Comparison of ENCODE assay signal across 1 cellular context in the genomic region with DNA sequence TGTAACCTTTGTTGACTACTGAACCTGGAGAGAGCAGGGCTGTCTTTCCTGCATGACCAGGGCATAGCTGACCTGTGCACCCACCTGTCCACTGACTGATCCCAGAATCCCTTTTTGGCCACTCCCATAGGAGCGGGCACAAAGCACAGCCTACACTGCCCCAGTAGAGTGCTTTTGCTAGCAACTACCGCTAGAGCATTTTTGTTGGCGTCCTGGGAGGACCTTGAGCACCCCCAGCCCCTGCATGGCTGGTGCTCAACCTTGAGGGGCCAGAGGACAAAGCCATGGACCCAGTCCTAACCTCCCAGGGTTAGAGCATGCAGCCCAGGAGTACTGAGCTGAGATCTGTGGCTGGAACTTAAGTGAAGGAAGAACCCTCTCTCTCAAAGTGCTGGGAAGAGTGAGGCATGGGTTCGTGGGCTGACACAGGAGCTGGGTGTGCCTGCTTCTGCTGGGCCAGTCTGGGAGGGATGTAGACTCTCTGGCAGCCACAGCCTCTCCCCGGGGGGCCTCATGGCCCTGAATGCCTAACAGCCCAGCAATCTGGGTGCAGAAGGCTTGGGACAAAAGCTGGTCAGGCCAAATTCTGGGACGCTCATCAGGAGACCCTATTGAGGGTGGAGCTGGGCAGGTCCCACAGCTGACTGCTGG.
TF ChIP-seq lines count a peak whose summit lies in the region.

No MANE protein-coding gene starts in this region.

TF ChIP-seq in HepG2, 621 proteins besides CTCF, POLR2A, EP300 and RAD21 (continued from another document and continues in another):
- TF ChIP-seq HNF4A (CRISPR knock-in tag; IDR thresholded peaks at IDR 0.05) (peak; percentile 51; the same call in 1 of the 2 replicates), TBP (CRISPR knock-in tag; IDR thresholded peaks at IDR 0.05) (no peak), ETV6 (CRISPR knock-in tag; conservative IDR thresholded peaks at IDR 0.05) (no peak), POLR2AphosphoS5 (IDR thresholded peaks at IDR 0.05; ENCODE audit: low read depth, low read length) (no peak), TARDBP (CRISPR knock-in tag; IDR thresholded peaks at IDR 0.05) (no peak), ZNF75D (CRISPR knock-in tag; IDR thresholded peaks at IDR 0.05; ENCODE audit: borderline replicate concordance) (no peak), SALL2 (CRISPR knock-in tag; IDR thresholded peaks at IDR 0.05) (no peak), ZNF660 (CRISPR knock-in tag; IDR thresholded peaks at IDR 0.05; ENCODE audit: borderline replicate concordance, low read depth) (no peak), SUZ12 (IDR thresholded peaks at IDR 0.05; ENCODE audit: low read depth, low read length) (no peak), HNRNPH1 (optimal IDR thresholded peaks at IDR 0.05; ENCODE audit: low read depth, low read length) (no peak), ASH2L (IDR thresholded peaks at IDR 0.05; ENCODE audit: insufficient read length, low read depth, low read length) (no peak), BRCA1 (CRISPR knock-in tag; IDR thresholded peaks at IDR 0.05) (no peak), KLF16 (CRISPR knock-in tag; IDR thresholded peaks at IDR 0.05) (no peak), SALL1 (CRISPR knock-in tag; IDR thresholded peaks at IDR 0.05) (0 out of 2 replicates have a peak, but pooled peaks have one; percentile 27), SPEN (CRISPR knock-in tag; IDR thresholded peaks at IDR 0.05; ENCODE audit: low read depth) (no peak), ZNF256 (CRISPR knock-in tag; conservative IDR thresholded peaks at IDR 0.05) (no peak), ZNF644 (CRISPR knock-in tag; IDR thresholded peaks at IDR 0.05; ENCODE audit: low read depth) (peak; percentile 76; the same call in 1 of the 2 replicates), KAT2B (IDR thresholded peaks at IDR 0.05; ENCODE audit: borderline replicate concordance, low read depth, low read length) (no peak), RFXAP (CRISPR knock-in tag; IDR thresholded peaks at IDR 0.05; ENCODE audit: borderline replicate concordance) (no peak), CEBPB (IDR thresholded peaks at IDR 0.05; ENCODE audit: borderline replicate concordance, low read depth, low read length) (no peak), FOXK2 (IDR thresholded peaks at IDR 0.05) (no peak), SMARCC2 (IDR thresholded peaks at IDR 0.05) (no peak), ZMYM4 (CRISPR knock-in tag; IDR thresholded peaks at IDR 0.05) (peak; percentile 46; the same call in 1 of the 2 replicates), CCAR2 (optimal IDR thresholded peaks at IDR 0.05; ENCODE audit: low read depth, low read length) (no peak), GABPA (IDR thresholded peaks at IDR 0.05; ENCODE audit: low read depth, low read length) (no peak), GABPA (CRISPR knock-in tag; IDR thresholded peaks at IDR 0.05; ENCODE audit: low read depth) (no peak), U2AF1 (optimal IDR thresholded peaks at IDR 0.05; ENCODE audit: low read depth, low read length) (no peak), KDM3A (CRISPR knock-in tag; IDR thresholded peaks at IDR 0.05; ENCODE audit: low read depth) (no peak), ZFP36 (IDR thresholded peaks at IDR 0.05; ENCODE audit: borderline replicate concordance, low read depth, low read length, partially characterized antibody) (no peak), ZFYVE20 (CRISPR knock-in tag; IDR thresholded peaks at IDR 0.05; ENCODE audit: borderline replicate concordance, low read depth) (no peak), JARID2 (CRISPR knock-in tag; IDR thresholded peaks at IDR 0.05; ENCODE audit: insufficient replicate concordance) (no peak), ETV5 (CRISPR knock-in tag; IDR thresholded peaks at IDR 0.05; ENCODE audit: borderline replicate concordance) (no peak), ZFX (CRISPR knock-in tag; IDR thresholded peaks at IDR 0.05; ENCODE audit: low read depth) (no peak), ZBTB21 (CRISPR knock-in tag; IDR thresholded peaks at IDR 0.05) (no peak), ATF7 (IDR thresholded peaks at IDR 0.05) (no peak), ATF7 (CRISPR knock-in tag; IDR thresholded peaks at IDR 0.05) (no peak)
- TF ChIP-seq, protein P1, sequence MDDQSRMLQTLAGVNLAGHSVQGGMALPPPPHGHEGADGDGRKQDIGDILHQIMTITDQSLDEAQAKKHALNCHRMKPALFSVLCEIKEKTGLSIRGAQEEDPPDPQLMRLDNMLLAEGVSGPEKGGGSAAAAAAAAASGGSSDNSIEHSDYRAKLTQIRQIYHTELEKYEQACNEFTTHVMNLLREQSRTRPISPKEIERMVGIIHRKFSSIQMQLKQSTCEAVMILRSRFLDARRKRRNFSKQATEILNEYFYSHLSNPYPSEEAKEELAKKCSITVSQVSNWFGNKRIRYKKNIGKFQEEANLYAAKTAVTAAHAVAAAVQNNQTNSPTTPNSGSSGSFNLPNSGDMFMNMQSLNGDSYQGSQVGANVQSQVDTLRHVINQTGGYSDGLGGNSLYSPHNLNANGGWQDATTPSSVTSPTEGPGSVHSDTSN (CRISPR knock-in tag; IDR thresholded peaks at IDR 0.05; ENCODE audit: borderline replicate concordance) = no peak
- TF ChIP-seq, protein P2, sequence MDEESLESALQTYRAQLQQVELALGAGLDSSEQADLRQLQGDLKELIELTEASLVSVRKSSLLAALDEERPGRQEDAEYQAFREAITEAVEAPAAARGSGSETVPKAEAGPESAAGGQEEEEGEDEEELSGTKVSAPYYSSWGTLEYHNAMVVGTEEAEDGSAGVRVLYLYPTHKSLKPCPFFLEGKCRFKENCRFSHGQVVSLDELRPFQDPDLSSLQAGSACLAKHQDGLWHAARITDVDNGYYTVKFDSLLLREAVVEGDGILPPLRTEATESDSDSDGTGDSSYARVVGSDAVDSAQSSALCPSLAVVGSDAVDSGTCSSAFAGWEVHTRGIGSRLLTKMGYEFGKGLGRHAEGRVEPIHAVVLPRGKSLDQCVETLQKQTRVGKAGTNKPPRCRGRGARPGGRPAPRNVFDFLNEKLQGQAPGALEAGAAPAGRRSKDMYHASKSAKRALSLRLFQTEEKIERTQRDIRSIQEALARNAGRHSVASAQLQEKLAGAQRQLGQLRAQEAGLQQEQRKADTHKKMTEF (CRISPR knock-in tag; IDR thresholded peaks at IDR 0.05) = no peak
- TF ChIP-seq, protein P3, sequence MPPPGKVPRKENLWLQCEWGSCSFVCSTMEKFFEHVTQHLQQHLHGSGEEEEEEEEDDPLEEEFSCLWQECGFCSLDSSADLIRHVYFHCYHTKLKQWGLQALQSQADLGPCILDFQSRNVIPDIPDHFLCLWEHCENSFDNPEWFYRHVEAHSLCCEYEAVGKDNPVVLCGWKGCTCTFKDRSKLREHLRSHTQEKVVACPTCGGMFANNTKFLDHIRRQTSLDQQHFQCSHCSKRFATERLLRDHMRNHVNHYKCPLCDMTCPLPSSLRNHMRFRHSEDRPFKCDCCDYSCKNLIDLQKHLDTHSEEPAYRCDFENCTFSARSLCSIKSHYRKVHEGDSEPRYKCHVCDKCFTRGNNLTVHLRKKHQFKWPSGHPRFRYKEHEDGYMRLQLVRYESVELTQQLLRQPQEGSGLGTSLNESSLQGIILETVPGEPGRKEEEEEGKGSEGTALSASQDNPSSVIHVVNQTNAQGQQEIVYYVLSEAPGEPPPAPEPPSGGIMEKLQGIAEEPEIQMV (CRISPR knock-in tag; IDR thresholded peaks at IDR 0.05; ENCODE audit: low read depth) = no peak
- TF ChIP-seq, protein P4, sequence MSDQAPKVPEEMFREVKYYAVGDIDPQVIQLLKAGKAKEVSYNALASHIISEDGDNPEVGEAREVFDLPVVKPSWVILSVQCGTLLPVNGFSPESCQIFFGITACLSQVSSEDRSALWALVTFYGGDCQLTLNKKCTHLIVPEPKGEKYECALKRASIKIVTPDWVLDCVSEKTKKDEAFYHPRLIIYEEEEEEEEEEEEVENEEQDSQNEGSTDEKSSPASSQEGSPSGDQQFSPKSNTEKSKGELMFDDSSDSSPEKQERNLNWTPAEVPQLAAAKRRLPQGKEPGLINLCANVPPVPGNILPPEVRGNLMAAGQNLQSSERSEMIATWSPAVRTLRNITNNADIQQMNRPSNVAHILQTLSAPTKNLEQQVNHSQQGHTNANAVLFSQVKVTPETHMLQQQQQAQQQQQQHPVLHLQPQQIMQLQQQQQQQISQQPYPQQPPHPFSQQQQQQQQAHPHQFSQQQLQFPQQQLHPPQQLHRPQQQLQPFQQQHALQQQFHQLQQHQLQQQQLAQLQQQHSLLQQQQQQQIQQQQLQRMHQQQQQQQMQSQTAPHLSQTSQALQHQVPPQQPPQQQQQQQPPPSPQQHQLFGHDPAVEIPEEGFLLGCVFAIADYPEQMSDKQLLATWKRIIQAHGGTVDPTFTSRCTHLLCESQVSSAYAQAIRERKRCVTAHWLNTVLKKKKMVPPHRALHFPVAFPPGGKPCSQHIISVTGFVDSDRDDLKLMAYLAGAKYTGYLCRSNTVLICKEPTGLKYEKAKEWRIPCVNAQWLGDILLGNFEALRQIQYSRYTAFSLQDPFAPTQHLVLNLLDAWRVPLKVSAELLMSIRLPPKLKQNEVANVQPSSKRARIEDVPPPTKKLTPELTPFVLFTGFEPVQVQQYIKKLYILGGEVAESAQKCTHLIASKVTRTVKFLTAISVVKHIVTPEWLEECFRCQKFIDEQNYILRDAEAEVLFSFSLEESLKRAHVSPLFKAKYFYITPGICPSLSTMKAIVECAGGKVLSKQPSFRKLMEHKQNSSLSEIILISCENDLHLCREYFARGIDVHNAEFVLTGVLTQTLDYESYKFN (CRISPR knock-in tag; conservative IDR thresholded peaks at IDR 0.05) = no peak
- TF ChIP-seq, protein P5, sequence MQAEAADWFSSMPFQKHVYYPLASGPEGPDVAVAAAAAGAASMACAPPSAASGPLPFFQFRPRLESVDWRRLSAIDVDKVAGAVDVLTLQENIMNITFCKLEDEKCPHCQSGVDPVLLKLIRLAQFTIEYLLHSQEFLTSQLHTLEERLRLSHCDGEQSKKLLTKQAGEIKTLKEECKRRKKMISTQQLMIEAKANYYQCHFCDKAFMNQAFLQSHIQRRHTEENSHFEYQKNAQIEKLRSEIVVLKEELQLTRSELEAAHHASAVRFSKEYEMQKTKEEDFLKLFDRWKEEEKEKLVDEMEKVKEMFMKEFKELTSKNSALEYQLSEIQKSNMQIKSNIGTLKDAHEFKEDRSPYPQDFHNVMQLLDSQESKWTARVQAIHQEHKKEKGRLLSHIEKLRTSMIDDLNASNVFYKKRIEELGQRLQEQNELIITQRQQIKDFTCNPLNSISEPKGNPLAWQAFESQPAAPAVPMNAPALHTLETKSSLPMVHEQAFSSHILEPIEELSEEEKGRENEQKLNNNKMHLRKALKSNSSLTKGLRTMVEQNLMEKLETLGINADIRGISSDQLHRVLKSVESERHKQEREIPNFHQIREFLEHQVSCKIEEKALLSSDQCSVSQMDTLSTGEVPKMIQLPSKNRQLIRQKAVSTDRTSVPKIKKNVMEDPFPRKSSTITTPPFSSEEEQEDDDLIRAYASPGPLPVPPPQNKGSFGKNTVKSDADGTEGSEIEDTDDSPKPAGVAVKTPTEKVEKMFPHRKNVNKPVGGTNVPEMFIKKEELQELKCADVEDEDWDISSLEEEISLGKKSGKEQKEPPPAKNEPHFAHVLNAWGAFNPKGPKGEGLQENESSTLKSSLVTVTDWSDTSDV (CRISPR knock-in tag; IDR thresholded peaks at IDR 0.05) = no peak
- TF ChIP-seq, protein P6, sequence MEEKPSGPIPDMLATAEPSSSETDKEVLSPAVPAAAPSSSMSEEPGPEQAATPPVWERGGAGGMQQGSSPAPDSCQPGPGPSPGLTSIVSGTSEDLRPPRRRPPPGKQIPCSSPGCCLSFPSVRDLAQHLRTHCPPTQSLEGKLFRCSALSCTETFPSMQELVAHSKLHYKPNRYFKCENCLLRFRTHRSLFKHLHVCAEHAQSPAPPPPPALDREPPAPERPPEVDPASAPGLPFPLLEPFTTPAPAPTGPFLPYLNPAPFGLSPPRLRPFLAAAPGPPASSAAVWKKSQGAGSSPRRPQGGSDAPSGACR (CRISPR knock-in tag; IDR thresholded peaks at IDR 0.05) = no peak
- TF ChIP-seq, protein P7, sequence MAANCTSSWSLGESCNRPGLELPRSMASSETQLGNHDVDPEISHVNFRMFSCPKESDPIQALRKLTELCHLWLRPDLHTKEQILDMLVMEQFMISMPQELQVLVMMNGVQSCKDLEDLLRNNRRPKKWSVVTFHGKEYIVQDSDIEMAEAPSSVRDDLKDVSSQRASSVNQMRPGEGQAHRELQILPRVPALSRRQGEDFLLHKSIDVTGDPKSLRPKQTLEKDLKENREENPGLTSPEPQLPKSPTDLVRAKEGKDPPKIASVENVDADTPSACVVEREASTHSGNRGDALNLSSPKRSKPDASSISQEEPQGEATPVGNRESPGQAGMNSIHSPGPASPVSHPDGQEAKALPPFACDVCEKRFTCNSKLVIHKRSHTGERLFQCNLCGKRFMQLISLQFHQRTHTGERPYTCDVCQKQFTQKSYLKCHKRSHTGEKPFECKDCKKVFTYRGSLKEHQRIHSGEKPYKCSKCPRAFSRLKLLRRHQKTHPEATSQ (CRISPR knock-in tag; IDR thresholded peaks at IDR 0.05; ENCODE audit: borderline replicate concordance) = no peak
- TF ChIP-seq, protein P8, sequence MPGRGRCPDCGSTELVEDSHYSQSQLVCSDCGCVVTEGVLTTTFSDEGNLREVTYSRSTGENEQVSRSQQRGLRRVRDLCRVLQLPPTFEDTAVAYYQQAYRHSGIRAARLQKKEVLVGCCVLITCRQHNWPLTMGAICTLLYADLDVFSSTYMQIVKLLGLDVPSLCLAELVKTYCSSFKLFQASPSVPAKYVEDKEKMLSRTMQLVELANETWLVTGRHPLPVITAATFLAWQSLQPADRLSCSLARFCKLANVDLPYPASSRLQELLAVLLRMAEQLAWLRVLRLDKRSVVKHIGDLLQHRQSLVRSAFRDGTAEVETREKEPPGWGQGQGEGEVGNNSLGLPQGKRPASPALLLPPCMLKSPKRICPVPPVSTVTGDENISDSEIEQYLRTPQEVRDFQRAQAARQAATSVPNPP (CRISPR knock-in tag; IDR thresholded peaks at IDR 0.05) = no peak
- TF ChIP-seq, protein P9, sequence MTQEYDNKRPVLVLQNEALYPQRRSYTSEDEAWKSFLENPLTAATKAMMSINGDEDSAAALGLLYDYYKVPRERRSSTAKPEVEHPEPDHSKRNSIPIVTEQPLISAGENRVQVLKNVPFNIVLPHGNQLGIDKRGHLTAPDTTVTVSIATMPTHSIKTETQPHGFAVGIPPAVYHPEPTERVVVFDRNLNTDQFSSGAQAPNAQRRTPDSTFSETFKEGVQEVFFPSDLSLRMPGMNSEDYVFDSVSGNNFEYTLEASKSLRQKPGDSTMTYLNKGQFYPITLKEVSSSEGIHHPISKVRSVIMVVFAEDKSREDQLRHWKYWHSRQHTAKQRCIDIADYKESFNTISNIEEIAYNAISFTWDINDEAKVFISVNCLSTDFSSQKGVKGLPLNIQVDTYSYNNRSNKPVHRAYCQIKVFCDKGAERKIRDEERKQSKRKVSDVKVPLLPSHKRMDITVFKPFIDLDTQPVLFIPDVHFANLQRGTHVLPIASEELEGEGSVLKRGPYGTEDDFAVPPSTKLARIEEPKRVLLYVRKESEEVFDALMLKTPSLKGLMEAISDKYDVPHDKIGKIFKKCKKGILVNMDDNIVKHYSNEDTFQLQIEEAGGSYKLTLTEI (CRISPR knock-in tag; conservative IDR thresholded peaks at IDR 0.05) = no peak
- TF ChIP-seq, protein P10, sequence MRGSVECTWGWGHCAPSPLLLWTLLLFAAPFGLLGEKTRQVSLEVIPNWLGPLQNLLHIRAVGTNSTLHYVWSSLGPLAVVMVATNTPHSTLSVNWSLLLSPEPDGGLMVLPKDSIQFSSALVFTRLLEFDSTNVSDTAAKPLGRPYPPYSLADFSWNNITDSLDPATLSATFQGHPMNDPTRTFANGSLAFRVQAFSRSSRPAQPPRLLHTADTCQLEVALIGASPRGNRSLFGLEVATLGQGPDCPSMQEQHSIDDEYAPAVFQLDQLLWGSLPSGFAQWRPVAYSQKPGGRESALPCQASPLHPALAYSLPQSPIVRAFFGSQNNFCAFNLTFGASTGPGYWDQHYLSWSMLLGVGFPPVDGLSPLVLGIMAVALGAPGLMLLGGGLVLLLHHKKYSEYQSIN (CRISPR knock-in tag; IDR thresholded peaks at IDR 0.05; ENCODE audit: borderline replicate concordance) = no peak
